Comparison of ENCODE assay signal across 3 cellular contexts in genomic region chr7:158985583-158985982, GRCh38.
"Had no signal": no experiment of that assay in that cellular context is flagged by ENCODE, and none has a peak within 500 bp of the region (broad histone marks: within the 10 kb centered on the region; RNA-seq: fewer than 3 reads in every experiment).

No MANE protein-coding gene starts in this region.

- H3K4me3 ChIP-seq: GM23338 had no signal

- H3K4me2 ChIP-seq: GM23338 had no signal

- DNase-seq: H9, HCEC 1CT had no signal

- H2AFZ ChIP-seq: GM23338 had no signal

- ATAC-seq: GM23338 had no signal
